12 cellular contexts compared by ENCODE assay signal in genomic region chr22:45468872-45469572, GRCh38. TPM values are rescaled to one million over a fixed set of nuclear protein-coding genes. Genes with fewer than 3 reads are reported as not detected.
A peak's percentile ranks its signal among the peaks of the same experiment; 100 is the strongest.
DNase-seq lines count a peak whose midpoint lies in the region; ATAC-seq and TF ChIP-seq lines count a peak whose summit lies in the region.
"Had no signal": no experiment of that assay in that cellular context is flagged by ENCODE, and none has a peak within 500 bp of the region (broad histone marks: within the 10 kb centered on the region; RNA-seq: fewer than 3 reads in every experiment).

No MANE protein-coding gene starts in this region.

- H3K9me3 ChIP-seq in prostate gland = no peaks in the 10 kb centered on the region
- H3K9me3 ChIP-seq in tibial nerve = peaks cover 0 to 13% (median 0%) of the 10 kb centered on the region in 4 donors
- no peaks in the 10 kb centered on the region for H3K9me3 ChIP-seq in mucosa of descending colon
- H3K9me3 ChIP-seq: lower lobe of right lung had no signal

- H3K36me3 ChIP-seq in prostate gland (no peaks in the 10 kb centered on the region), tibial nerve (no peaks in the 10 kb centered on the region), mucosa of descending colon (ENCODE audit: low read depth) (no peaks in the 10 kb centered on the region)
- H3K36me3 ChIP-seq: lower lobe of right lung had no signal

- TF ChIP-seq CTCF in prostate gland (IDR thresholded peaks at IDR 0.05) (no peak), tibial nerve (IDR thresholded peaks at IDR 0.05) (no peak), mucosa of descending colon (IDR thresholded peaks at IDR 0.05) (no peak)

- no peaks in the 10 kb centered on the region for H3K27me3 ChIP-seq in prostate gland (replicated peaks; ENCODE audit: insufficient read depth)
- H3K27me3 ChIP-seq in tibial nerve = no peaks in the 10 kb centered on the region

- H3K27ac ChIP-seq in prostate gland = peak overlapping the region; percentile 36 to 54
- peak overlapping the region in 2 of 4 donors; percentile 57 to 69 for H3K27ac ChIP-seq in tibial nerve
- H3K27ac ChIP-seq: KMS-11 had no signal

- peak; percentile 85 for DNase-seq in EH (ENCODE audit: low read depth)
- DNase-seq in RPMI7951 (ENCODE audit: low read depth) = peak; percentile 33
- DNase-seq in fibroblast of gingiva (ENCODE audit: low read depth) = peak; percentile 86
- DNase-seq in prostate gland (ENCODE audit: low spot score) = no peak
- no peak for DNase-seq in tibial nerve (ENCODE audit: low spot score in 2 of 2)
- no peak for DNase-seq in mucosa of descending colon
- DNase-seq: activated CD8-positive, alpha-beta T cell treated with anti-CD3 and anti-CD28 coated beads for 36 hours; NCI-H510A treated with DMSO at 0.1 percent for 48 hours had no signal

- intact Hi-C loops in prostate gland (cut with DNase I) = no loop called here
- intact Hi-C loops in mucosa of descending colon (cut with DNase I, micrococcal nuclease) = no loop called here

- ATAC-seq in GM21576 (IDR thresholded peaks at IDR 0.05; ENCODE audit: unreplicated experiment) (no peak), HG03108 (IDR thresholded peaks at IDR 0.05; ENCODE audit: unreplicated experiment) (no peak), mucosa of descending colon (no peak)
- ATAC-seq: activated CD8-positive, alpha-beta T cell treated with anti-CD3 and anti-CD28 coated beads for 36 hours; lower lobe of right lung had no signal

- TF ChIP-seq POLR2A in prostate gland (IDR thresholded peaks at IDR 0.05) (no peak), tibial nerve (IDR thresholded peaks at IDR 0.05) (no peak)

- WGBS in prostate gland = 27% methylated on average over 12 of the region's 12 CpGs
- WGBS in tibial nerve, 2 donors = 46 to 50% methylated on average over 12 of the region's 12 CpGs

- H3K4me1 ChIP-seq in prostate gland (replicated peaks) (no peaks in the 10 kb centered on the region), tibial nerve (peaks cover 0 to 39% (median 0%) of the 10 kb centered on the region in 4 donors), mucosa of descending colon (ENCODE audit: low read depth) (no peaks in the 10 kb centered on the region)
- H3K4me1 ChIP-seq: lower lobe of right lung had no signal

- TF ChIP-seq EP300 in tibial nerve (IDR thresholded peaks at IDR 0.05) = no peak

- H3K4me3 ChIP-seq in prostate gland (no peak overlapping the region), tibial nerve (no peak overlapping the region), mucosa of descending colon (no peak overlapping the region)
- H3K4me3 ChIP-seq: lower lobe of right lung had no signal

RNA-seq across cellular contexts. Expression of gene FBLN1, which starts 33.7 kb away (rescaled TPM):
- total RNA-seq in RPMI7951 (2014; rRNA removed; shearing (Covaris generic)) = 1.7 and 2.1 TPM in 2 replicates
- total RNA-seq in prostate gland = 100 to 1,000 TPM; 125 to 144 TPM
- total RNA-seq in tibial nerve = 1,000 to 10,000 TPM in 1 of 4 donors, 100 to 1,000 TPM in 3; 172 to 1,145 (median 351) TPM
- 100 to 1,000 TPM in 1 of 3 donors, 10 to 100 TPM in 2; 34.1 to 198 (median 88.3) TPM for total RNA-seq in mucosa of descending colon

RNA-seq across cellular contexts. Expression of gene RIBC2, which starts 55.5 kb away (rescaled TPM):
- total RNA-seq in RPMI7951 (2014; rRNA removed; shearing (Covaris generic)) = 3.7 and 5.5 TPM in 2 replicates
- total RNA-seq in prostate gland (1 to 10 TPM; 6.0 to 7.4 TPM), tibial nerve (under 1 TPM in 1 of 4 donors, not detected in 3; 0.42 TPM), mucosa of descending colon (1 to 10 TPM in 2 of 3 donors, under 1 TPM in 1; 0.41 to 2.6 (median 1.6) TPM)

RNA-seq across cellular contexts. Expression of gene SMC1B, which starts 55.6 kb away (rescaled TPM):
- 0.12 and 0.59 TPM in 2 replicates for total RNA-seq in RPMI7951 (2014; rRNA removed; shearing (Covaris generic))
- 1 to 10 TPM in 1 of 2 donors, not detected in 1; 8.2 TPM for total RNA-seq in prostate gland
- total RNA-seq in tibial nerve = not detected
- not detected for total RNA-seq in mucosa of descending colon
- total RNA-seq: lower lobe of right lung had no signal

Comparison
In these comparisons a context has a peak if more than half of its experiments do, and no peak if none do; other contexts are left out.
1. DNase-seq: peak in EH (single experiment), RPMI7951 (single experiment) and fibroblast of gingiva (single experiment); none in prostate gland (single experiment), tibial nerve (0 of 2) and mucosa of descending colon (0 of 3).
2. RNA of gene FBLN1, which starts 33.7 kb away (total RNA-seq): 172 to 1,145 TPM in tibial nerve, 125 to 144 TPM in prostate gland and 34.1 to 198 TPM in mucosa of descending colon; 1.7 to 2.1 TPM in RPMI7951; every median in the first group is over 10 times any median in the second.